In the genomic region with DNA sequence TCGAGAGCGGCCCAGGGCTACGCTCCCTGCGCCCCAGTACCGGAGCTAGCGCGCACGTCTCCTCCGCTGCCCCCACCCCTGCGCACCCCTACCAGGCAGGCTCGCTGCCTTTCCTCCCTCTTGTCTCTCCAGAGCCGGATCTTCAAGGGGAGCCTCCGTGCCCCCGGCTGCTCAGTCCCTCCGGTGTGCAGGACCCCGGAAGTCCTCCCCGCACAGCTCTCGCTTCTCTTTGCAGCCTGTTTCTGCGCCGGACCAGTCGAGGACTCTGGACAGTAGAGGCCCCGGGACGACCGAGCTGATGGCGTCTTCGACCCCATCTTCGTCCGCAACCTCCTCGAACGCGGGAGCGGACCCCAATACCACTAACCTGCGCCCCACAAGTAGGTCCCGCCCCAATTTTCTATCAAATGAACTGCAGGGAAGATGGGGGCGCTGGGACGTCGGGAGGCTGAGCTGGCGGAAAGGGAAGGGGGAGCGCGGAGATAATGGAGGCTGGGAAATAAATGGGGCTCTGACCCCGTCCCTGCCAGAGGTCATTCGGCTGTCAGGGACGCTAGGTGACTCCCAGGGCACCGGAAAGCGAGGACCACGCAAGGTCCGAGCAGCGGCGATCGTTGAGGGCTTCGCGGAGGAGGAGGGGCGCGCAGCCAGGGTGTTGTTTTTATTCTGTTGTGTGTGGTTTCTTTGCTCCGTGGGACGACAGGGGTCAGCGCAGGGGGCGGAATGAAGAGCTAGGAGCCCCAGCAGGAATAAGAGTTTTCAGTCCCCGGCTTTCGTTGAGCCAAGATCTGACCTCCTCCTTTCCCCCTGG, we compare ENCODE assay signal across 8 cellular contexts. TPM values are rescaled to one million over a fixed set of nuclear protein-coding genes. Genes with fewer than 3 reads are reported as not detected.
DNase-seq lines count a peak whose midpoint lies in the region; ATAC-seq and TF ChIP-seq lines count a peak whose summit lies in the region.

No MANE protein-coding gene starts in this region.

- H3K36me3 Mint-ChIP-seq in activated CD4-positive, alpha-beta T cell treated with anti-CD3 and anti-CD28 coated beads, Interleukin-2, amount 10 ng/mL, durations not matched to agents 24 days and 14 days (ENCODE audit: low read depth), result peaks cover 8% of the 10 kb centered on the region
- no peaks in the 10 kb centered on the region for H3K36me3 Mint-ChIP-seq in stimulated activated effector memory CD8-positive, alpha-beta T cell treated with anti-CD3 and anti-CD28 coated beads, Interleukin-12 subunit alpha, Interleukin-12 subunit beta, amount 100 ng/mL, for 72 hours

- H3K36me3 ChIP-seq in WERI-Rb-1, result no peaks in the 10 kb centered on the region; the same call in 1 of the 2 replicates

- peaks cover 47% of the 10 kb centered on the region for H3K4me1 Mint-ChIP-seq in activated CD4-positive, alpha-beta T cell treated with anti-CD3 and anti-CD28 coated beads, Interleukin-2, amount 10 ng/mL, durations not matched to agents 24 days and 14 days
- H3K4me1 Mint-ChIP-seq in stimulated activated effector memory CD8-positive, alpha-beta T cell treated with anti-CD3 and anti-CD28 coated beads, Interleukin-12 subunit alpha, Interleukin-12 subunit beta, amount 100 ng/mL, for 72 hours, result peaks cover 82% of the 10 kb centered on the region

- no peak for TF ChIP-seq CTCF in WERI-Rb-1 (IDR thresholded peaks at IDR 0.05; ENCODE audit: low read depth, low read length)
- TF ChIP-seq CTCF in omental fat pad (IDR thresholded peaks at IDR 0.05), result no peak

- peak overlapping the region; percentile 87 for H3K4me3 ChIP-seq in WERI-Rb-1 (ENCODE audit: low read depth, low read length)

- no peaks in the 10 kb centered on the region for H3K9me3 Mint-ChIP-seq in activated CD4-positive, alpha-beta T cell treated with anti-CD3 and anti-CD28 coated beads, Interleukin-2, amount 10 ng/mL, durations not matched to agents 24 days and 14 days
- no peaks in the 10 kb centered on the region for H3K9me3 Mint-ChIP-seq in stimulated activated effector memory CD8-positive, alpha-beta T cell treated with anti-CD3 and anti-CD28 coated beads, Interleukin-12 subunit alpha, Interleukin-12 subunit beta, amount 100 ng/mL, for 72 hours

- intact Hi-C loops in activated CD4-positive, alpha-beta T cell treated with anti-CD3 and anti-CD28 coated beads, Interleukin-2, amount 10 ng/mL, durations not matched to agents 24 days and 14 days (cut with micrococcal nuclease), result loop anchor here (2.0 to 5.0 kb wide), 2 partner anchors 1266 to 1456 kb away; partner anchors contain the start of genes DLX1 and LRP2
- intact Hi-C loops in head of caudate nucleus (cut with DNase I), result loop anchor here (5.0 to 10.0 kb wide), 2 partner anchors 444 to 581 kb away; no protein-coding TSS in a partner anchor

- H3K27me3 ChIP-seq in WERI-Rb-1 (ENCODE audit: insufficient read depth, low read depth, severe bottlenecking), result no peaks in the 10 kb centered on the region

- peak; percentile 73 for DNase-seq in activated CD4-positive, alpha-beta T cell treated with anti-CD3 and anti-CD28 coated beads, Interleukin-2, amount 10 ng/mL, durations not matched to agents 24 days and 14 days
- DNase-seq in activated CD4-positive, alpha-beta T cell treated with anti-CD3 and anti-CD28 coated beads, Interleukin-2, amount 50 U/mL, for 4 hours, result no peak
- DNase-seq in WERI-Rb-1 (no peak), head of caudate nucleus (peak in 22 of 42 donors; percentile 20 to 62 (median 49)), omental fat pad (ENCODE audit: low spot score) (no peak)
- no peak for DNase-seq in stimulated activated effector memory CD8-positive, alpha-beta T cell treated with anti-CD3 and anti-CD28 coated beads, Interleukin-12 subunit alpha, Interleukin-12 subunit beta, amount 100 ng/mL, for 72 hours (ENCODE audit: low spot score in 2 of 2)

- H3K9me3 ChIP-seq in WERI-Rb-1 (ENCODE audit: severe bottlenecking), result no peaks in the 10 kb centered on the region

- peaks cover 76% of the 10 kb centered on the region for H3K27me3 Mint-ChIP-seq in activated CD4-positive, alpha-beta T cell treated with anti-CD3 and anti-CD28 coated beads, Interleukin-2, amount 10 ng/mL, durations not matched to agents 24 days and 14 days

- peak overlapping the region; percentile 83 for H3K4me3 Mint-ChIP-seq in activated CD4-positive, alpha-beta T cell treated with anti-CD3 and anti-CD28 coated beads, Interleukin-2, amount 10 ng/mL, durations not matched to agents 24 days and 14 days
- peak overlapping the region; percentile 71 for H3K4me3 Mint-ChIP-seq in stimulated activated effector memory CD8-positive, alpha-beta T cell treated with anti-CD3 and anti-CD28 coated beads, Interleukin-12 subunit alpha, Interleukin-12 subunit beta, amount 100 ng/mL, for 72 hours

- H3K27ac Mint-ChIP-seq in activated CD4-positive, alpha-beta T cell treated with anti-CD3 and anti-CD28 coated beads, Interleukin-2, amount 10 ng/mL, durations not matched to agents 24 days and 14 days, result no peak overlapping the region
- H3K27ac Mint-ChIP-seq in stimulated activated effector memory CD8-positive, alpha-beta T cell treated with anti-CD3 and anti-CD28 coated beads, Interleukin-12 subunit alpha, Interleukin-12 subunit beta, amount 100 ng/mL, for 72 hours, result no peak overlapping the region

- H3K27ac ChIP-seq in WERI-Rb-1, result no peak overlapping the region

- ATAC-seq in stimulated activated effector memory CD8-positive, alpha-beta T cell treated with anti-CD3 and anti-CD28 coated beads, Interleukin-12 subunit alpha, Interleukin-12 subunit beta, amount 100 ng/mL, for 72 hours, result peak; percentile 20
- no peak for ATAC-seq in HG03469 (IDR thresholded peaks at IDR 0.05; ENCODE audit: unreplicated experiment)
- ATAC-seq in omental fat pad (ENCODE audit: low FRiP score), result no peak
- no peak for ATAC-seq in HG03460 (IDR thresholded peaks at IDR 0.05; ENCODE audit: unreplicated experiment)

RNA-seq across cellular contexts. Expression of gene GAD1, which starts 1.8 kb away (rescaled TPM):
- 10.8 and 13.3 TPM in 2 replicates for total RNA-seq in activated CD4-positive, alpha-beta T cell treated with anti-CD3 and anti-CD28 coated beads, Interleukin-2, amount 10 ng/mL, durations not matched to agents 24 days and 14 days
- under 1 TPM in 1 of 4 donors, not detected in 3; 0.31 TPM for total RNA-seq in omental fat pad

RNA-seq across cellular contexts. Expression of gene ERICH2, which starts 48.3 kb away (rescaled TPM):
- total RNA-seq in activated CD4-positive, alpha-beta T cell treated with anti-CD3 and anti-CD28 coated beads, Interleukin-2, amount 10 ng/mL, durations not matched to agents 24 days and 14 days, result not detected in 2 replicates
- not detected for total RNA-seq in omental fat pad

Comparison
In these comparisons a context has a peak if more than half of its experiments do, and no peak if none do; other contexts are left out.
1. DNase-seq: peak in activated CD4-positive, alpha-beta T cell treated with anti-CD3 and anti-CD28 coated beads, Interleukin-2, amount 10 ng/mL, durations not matched to agents 24 days and 14 days (single experiment) and head of caudate nucleus (22 of 42); none in activated CD4-positive, alpha-beta T cell treated with anti-CD3 and anti-CD28 coated beads, Interleukin-2, amount 50 U/mL, for 4 hours (0 of 2), WERI-Rb-1 (single experiment), stimulated activated effector memory CD8-positive, alpha-beta T cell treated with anti-CD3 and anti-CD28 coated beads, Interleukin-12 subunit alpha, Interleukin-12 subunit beta, amount 100 ng/mL, for 72 hours (0 of 2) and omental fat pad (single experiment).